Comparison of ENCODE assay signal across 18 cellular contexts in genomic region chr10:76117949-76118348, GRCh38.
DNase-seq lines count a peak whose midpoint lies in the region; ATAC-seq lines count a peak whose summit lies in the region.
"Had no signal": no experiment of that assay in that cellular context is flagged by ENCODE, and none has a peak within 500 bp of the region (broad histone marks: within the 10 kb centered on the region; RNA-seq: fewer than 3 reads in every experiment).

No MANE protein-coding gene starts in this region.

- no peak overlapping the region for H2BK120ac ChIP-seq in trophoblast cell (ENCODE audit: insufficient read depth, low read length, poor library complexity)

- intact Hi-C loops in cardiac septum (cut with DNase I) = no loop called here

- H3K9me3 ChIP-seq in trophoblast cell (ENCODE audit: insufficient read depth, low read depth, low read length) = peaks cover 4% of the 10 kb centered on the region
- H3K9me3 ChIP-seq: esophagus muscularis mucosa had no signal

- no peaks in the 10 kb centered on the region for H3K27me3 ChIP-seq in trophoblast cell (ENCODE audit: insufficient read depth, low read length)
- H3K27me3 ChIP-seq: esophagus muscularis mucosa had no signal

- no peak overlapping the region for H3K23ac ChIP-seq in trophoblast cell (ENCODE audit: low read length)

- no peak overlapping the region for H3K18ac ChIP-seq in trophoblast cell (ENCODE audit: low read length)

- H3K9ac ChIP-seq in trophoblast cell (ENCODE audit: low read length) = no peak overlapping the region

- peak overlapping the region; percentile 42 for H2BK12ac ChIP-seq in trophoblast cell (ENCODE audit: low read length)

- no peak overlapping the region for H4K12ac ChIP-seq in trophoblast cell (ENCODE audit: low read depth, low read length)

- no peak overlapping the region for H3K27ac ChIP-seq in trophoblast cell (ENCODE audit: low read depth, low read length)
- H3K27ac ChIP-seq: C4-2B, esophagus muscularis mucosa had no signal

- H2AK5ac ChIP-seq in trophoblast cell (ENCODE audit: low read length) = no peak overlapping the region

- H3K4me2 ChIP-seq in trophoblast cell (ENCODE audit: low read length) = no peak overlapping the region

- H4K8ac ChIP-seq in trophoblast cell (ENCODE audit: low read depth, low read length) = no peak overlapping the region

- H3K36me3 ChIP-seq in trophoblast cell (ENCODE audit: control insufficient read depth in 1 of 2, insufficient read depth in 2 of 2, low read length in 2 of 2) = no peaks in the 10 kb centered on the region
- H3K36me3 ChIP-seq: esophagus muscularis mucosa had no signal

- no peak overlapping the region for H3K4me3 ChIP-seq in trophoblast cell (ENCODE audit: low read depth, low read length)
- H3K4me3 ChIP-seq: esophagus muscularis mucosa had no signal

- H3K14ac ChIP-seq in trophoblast cell (ENCODE audit: low read length) = no peak overlapping the region

- ATAC-seq in esophagus mucosa (peak; percentile 37), HG03439 (IDR thresholded peaks at IDR 0.05; ENCODE audit: unreplicated experiment) (no peak)
- ATAC-seq: natural killer cell treated with Interleukin-12 subunit alpha and Interleukin-12 subunit beta and Interleukin-15 and Interleukin-18, amount 100 ng/mL, for 72 hours had no signal

- H3K79me2 ChIP-seq in trophoblast cell (ENCODE audit: control insufficient read depth, insufficient read depth, low read length, poor library complexity) = peaks cover 1% of the 10 kb centered on the region

- H4K91ac ChIP-seq in trophoblast cell (ENCODE audit: low read depth, low read length) = no peak overlapping the region

- DNase-seq in EH (ENCODE audit: low read depth) (peak; percentile 96), RKO (ENCODE audit: low spot score) (peak; percentile 70), trophoblast cell (no peak), cardiac septum (ENCODE audit: low spot score) (no peak), hypothalamus (lab: John Stamatoyannopoulos, UW) (no peak)
- DNase-seq in activated naive CD4-positive, alpha-beta T cell treated with Interleukin-2 at 50 U/mL for 16 hours = no peak
- DNase-seq: activated CD8-positive, alpha-beta memory T cell treated with anti-CD3 and anti-CD28 coated beads for 24 hours; anterior cingulate cortex; MM.1S; NCI-H187 treated with DMSO at 0.1 percent for 48 hours; NCI-H524 treated with DMSO at 0.1 percent for 48 hours; OCI-M1; stimulated activated CD4-positive, alpha-beta T cell treated with anti-CD3 and anti-CD28 coated beads, Interleukin-15, amount 100 ng/mL, for 24 hours had no signal

- H3K4me1 ChIP-seq in trophoblast cell (ENCODE audit: control insufficient read depth in 1 of 2, insufficient read depth in 2 of 2, low read length in 2 of 2) = peaks cover 10 to 21% of the 10 kb centered on the region in 2 experiments
- H3K4me1 ChIP-seq: esophagus muscularis mucosa had no signal

- no peak overlapping the region for H2BK5ac ChIP-seq in trophoblast cell (ENCODE audit: low read depth, low read length, poor library complexity)

- no peak overlapping the region for H3K4ac ChIP-seq in trophoblast cell (ENCODE audit: low read depth, low read length)

- peaks cover 14% of the 10 kb centered on the region for H3K79me1 ChIP-seq in trophoblast cell (ENCODE audit: low read length)

- H2AFZ ChIP-seq in trophoblast cell (ENCODE audit: insufficient read depth, low read length, poor library complexity) = no peak overlapping the region

Comparison
In these comparisons a context has a peak if more than half of its experiments do, and no peak if none do; other contexts are left out.
1. DNase-seq: peak in EH (single experiment) and RKO (single experiment); none in trophoblast cell (0 of 2), cardiac septum (single experiment), hypothalamus (0 of 51) and activated naive CD4-positive, alpha-beta T cell treated with Interleukin-2 at 50 U/mL for 16 hours (single experiment).